In the genomic region with DNA sequence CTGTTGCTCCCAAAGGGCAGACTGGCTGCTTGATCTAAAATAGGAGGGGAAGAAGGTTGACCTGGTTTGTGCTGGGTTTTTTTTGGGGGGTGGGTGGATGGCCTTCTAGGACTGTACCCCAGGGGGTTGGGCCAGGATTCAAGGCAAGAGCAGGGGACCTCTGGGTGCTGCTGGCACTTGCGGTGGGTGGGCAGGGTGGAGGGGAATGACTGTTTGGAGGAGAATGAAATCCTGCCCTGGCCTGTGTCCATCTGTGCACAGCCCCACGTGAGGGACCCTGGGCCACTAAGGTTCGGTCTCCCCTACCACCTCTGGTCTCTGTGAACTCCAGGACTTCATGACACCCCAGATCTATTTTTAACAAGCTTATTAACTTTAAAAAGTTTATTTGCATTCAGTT, we compare ENCODE assay signal across 15 cellular contexts.
DNase-seq lines count a peak whose midpoint lies in the region; ATAC-seq and TF ChIP-seq lines count a peak whose summit lies in the region.
"Had no signal": no experiment of that assay in that cellular context is flagged by ENCODE, and none has a peak within 500 bp of the region (broad histone marks: within the 10 kb centered on the region; RNA-seq: fewer than 3 reads in every experiment).

No MANE protein-coding gene starts in this region.

- POLR2A ChIA-PET in MCF 10A (lab: Yijun Ruan, JAX) (interaction anchor here (0.6 to 1.2 kb wide), 2 partner anchors 13 to 66 kb away, joined by 3 to 6 read pairs; no protein-coding TSS in a partner anchor), PC-3 (lab: Charles Lee; ENCODE audit: unreplicated experiment) (no interaction called here)

- H3K4me2 ChIP-seq in PC-3 (ENCODE audit: low read length): peak overlapping the region; percentile 50

- H3K36me3 ChIP-seq in breast epithelium: no peaks in the 10 kb centered on the region
- no peaks in the 10 kb centered on the region for H3K36me3 ChIP-seq in PC-3 (ENCODE audit: low read depth, low read length)
- H3K36me3 ChIP-seq: HAP-1 had no signal

- H3K79me2 ChIP-seq in PC-3 (ENCODE audit: low read length): no peaks in the 10 kb centered on the region

- no peak for ATAC-seq in PC-3
- ATAC-seq in GM21528 (IDR thresholded peaks at IDR 0.05; ENCODE audit: low FRiP score, unreplicated experiment): no peak

- H3K27ac ChIP-seq in breast epithelium (no peak overlapping the region), PC-3 (ENCODE audit: low read length) (peak overlapping the region; percentile 78)

- H3K27ac Mint-ChIP-seq in MCF 10A (ENCODE audit: low read depth, unreplicated experiment): peak overlapping the region; percentile 70

- no peak overlapping the region for H3K9ac ChIP-seq in PC-3 (ENCODE audit: low read length)

- H3K4me1 ChIP-seq in breast epithelium (no peaks in the 10 kb centered on the region), PC-3 (ENCODE audit: insufficient read depth, low read length) (peaks cover 34% of the 10 kb centered on the region)
- H3K4me1 ChIP-seq: Caco-2, HAP-1 had no signal

- H3K9me2 ChIP-seq in PC-3 (replicated peaks; ENCODE audit: low read length): no peaks in the 10 kb centered on the region

- peaks cover 5% of the 10 kb centered on the region for H3K36me3 Mint-ChIP-seq in MCF 10A (ENCODE audit: insufficient read depth, unreplicated experiment)

- CTCF ChIA-PET in MCF 10A (lab: Yijun Ruan, JAX): interaction anchor here (0.7 kb wide), 1 partner anchor 961 kb away, joined by 3 read pairs; no protein-coding TSS in a partner anchor
- CTCF ChIA-PET in PC-3 (lab: Charles Lee): no interaction called here

- BruUV-seq in MCF 10A (replicated peaks; lab: Mats Ljungman, UMichigan) (no TSS peak), PC-3 (replicated peaks; lab: Mats Ljungman, UMichigan) (no TSS peak)

- TF ChIP-seq POLR2A in breast epithelium (IDR thresholded peaks at IDR 0.05): no peak

- intact Hi-C loops in MCF 10A (cut with micrococcal nuclease) (loop anchor here (5.0 kb wide), 1 partner anchor 73 kb away; no protein-coding TSS in a partner anchor), breast epithelium (cut with DNase I; ENCODE audit: low total_unique reads) (no loop called here), PC-3 (cut with micrococcal nuclease) (loop anchor here (5.0 kb wide), 1 partner anchor 138 kb away; no protein-coding TSS in a partner anchor)

- DNase-seq in MCF 10A (ENCODE audit: unreplicated experiment): no peak
- no peak for DNase-seq in breast epithelium (ENCODE audit: low spot score in 2 of 2)
- no peak for DNase-seq in PC-3
- DNase-seq in islet precursor cell: peak; percentile 25
- DNase-seq in ureter (ENCODE audit: low spot score): peak; percentile 36
- no peak for DNase-seq in medulla oblongata (ENCODE audit: extremely low spot score)
- DNase-seq in stimulated activated CD4-positive, alpha-beta T cell treated with anti-CD3 and anti-CD28 coated beads, Interleukin-2, amount 100 ng/mL, for 48 hours: no peak
- DNase-seq: Caco-2, NCI-H1105 treated with DMSO at 0.1 percent for 48 hours, NCI-H1694 treated with DMSO at 0.1 percent for 48 hours, NCI-H2107, NCI-H2227 treated with DMSO at 0.1 percent for 48 hours, NCI-H524 treated with DMSO at 0.1 percent for 48 hours had no signal

- H3K9me3 Mint-ChIP-seq in MCF 10A (ENCODE audit: unreplicated experiment): no peaks in the 10 kb centered on the region

- no peaks in the 10 kb centered on the region for H3K27me3 Mint-ChIP-seq in MCF 10A (ENCODE audit: insufficient read depth, unreplicated experiment)

- H3K9me3 ChIP-seq in breast epithelium (no peaks in the 10 kb centered on the region), PC-3 (ENCODE audit: low read length) (no peaks in the 10 kb centered on the region)
- H3K9me3 ChIP-seq: Caco-2, HAP-1 had no signal

- H3K4me1 Mint-ChIP-seq in MCF 10A (ENCODE audit: insufficient read depth, unreplicated experiment): peaks cover 28% of the 10 kb centered on the region

- no peaks in the 10 kb centered on the region for H4K20me1 ChIP-seq in PC-3 (ENCODE audit: low read length)

- H3K4me3 ChIP-seq in breast epithelium: no peak overlapping the region
- peak overlapping the region; percentile 4; the same call in 1 of the 2 replicates for H3K4me3 ChIP-seq in PC-3 (ENCODE audit: low read length)
- H3K4me3 ChIP-seq: HAP-1 had no signal

- peak overlapping the region; percentile 69 for H3K4me3 Mint-ChIP-seq in MCF 10A (ENCODE audit: unreplicated experiment)

- TF ChIP-seq CTCF in MCF 10A (IDR thresholded peaks at IDR 0.05; ENCODE audit: unreplicated experiment) (no peak), breast epithelium (IDR thresholded peaks at IDR 0.05) (no peak), PC-3 (conservative IDR thresholded peaks at IDR 0.05; ENCODE audit: low read depth, low read length) (no peak)

- H2AFZ ChIP-seq in PC-3 (ENCODE audit: low read length): peak overlapping the region; percentile 58

- no peaks in the 10 kb centered on the region for H3F3A ChIP-seq in PC-3 (ENCODE audit: low read length, unreplicated experiment)

- H3K27me3 ChIP-seq in breast epithelium (peaks cover 0 to 4% of the 10 kb centered on the region in 2 donors), PC-3 (ENCODE audit: low read length) (no peaks in the 10 kb centered on the region)

Comparison
In these comparisons a context has a peak if more than half of its experiments do, and no peak if none do; other contexts are left out.
1. DNase-seq: peak in islet precursor cell (single experiment) and ureter (single experiment); none in MCF 10A (single experiment), breast epithelium (0 of 2), PC-3 (single experiment), medulla oblongata (single experiment) and stimulated activated CD4-positive, alpha-beta T cell treated with anti-CD3 and anti-CD28 coated beads, Interleukin-2, amount 100 ng/mL, for 48 hours (0 of 2).